In the genomic region with DNA sequence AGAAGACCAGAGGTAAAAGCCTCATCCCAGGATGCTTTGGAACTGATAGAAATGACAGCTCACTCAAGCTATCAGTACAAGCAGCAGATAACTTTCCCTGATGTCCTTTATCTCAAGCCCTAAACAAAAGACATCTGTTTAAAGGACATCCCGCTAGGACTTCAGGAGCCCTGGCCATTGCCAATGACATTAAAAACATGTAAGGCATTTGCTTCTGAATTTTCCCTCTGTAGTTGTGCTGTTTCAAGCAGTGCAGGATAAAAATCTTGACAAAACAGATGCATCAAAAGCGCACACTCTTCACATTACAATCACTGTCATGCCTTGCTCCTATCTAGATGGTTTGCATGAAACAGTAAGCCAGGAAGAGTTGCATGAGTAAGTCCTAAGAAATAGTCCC, we compare ENCODE assay signal across 1 cellular context.
TF ChIP-seq lines count a peak whose summit lies in the region.

No MANE protein-coding gene starts in this region.

TF ChIP-seq in SK-N-SH treated with all-trans-retinoic acid at 6 μM for 48 hours, 23 proteins besides CTCF, POLR2A, EP300 and RAD21:
- TF ChIP-seq OSR1 (CRISPR knock-in tag; IDR thresholded peaks at IDR 0.05) (no peak), ZFP30 (CRISPR knock-in tag; IDR thresholded peaks at IDR 0.05) (no peak), ZNF70 (CRISPR knock-in tag; IDR thresholded peaks at IDR 0.05) (no peak), GLIS3 (CRISPR knock-in tag; IDR thresholded peaks at IDR 0.05) (no peak), TSHZ2 (CRISPR knock-in tag; IDR thresholded peaks at IDR 0.05) (0 out of 2 replicates have a peak, but pooled peaks have one; percentile 58), ZNF565 (CRISPR knock-in tag; conservative IDR thresholded peaks at IDR 0.05; ENCODE audit: low read depth) (no peak), SNAI2 (CRISPR knock-in tag; IDR thresholded peaks at IDR 0.05) (no peak), ISL1 (CRISPR knock-in tag; IDR thresholded peaks at IDR 0.05) (peak; percentile 34; the same call in 1 of the 2 replicates), ZC3H10 (CRISPR knock-in tag; IDR thresholded peaks at IDR 0.05) (no peak), ZNF8 (CRISPR knock-in tag; IDR thresholded peaks at IDR 0.05) (0 out of 2 replicates have a peak, but pooled peaks have one; percentile 4), RARB (CRISPR knock-in tag; IDR thresholded peaks at IDR 0.05) (no peak), PPARA (CRISPR knock-in tag; IDR thresholded peaks at IDR 0.05; ENCODE audit: borderline replicate concordance) (no peak), ARNTL (CRISPR knock-in tag; IDR thresholded peaks at IDR 0.05; ENCODE audit: borderline replicate concordance, low read depth) (no peak), ZFP3 (CRISPR knock-in tag; IDR thresholded peaks at IDR 0.05) (no peak), ESRRG (CRISPR knock-in tag; IDR thresholded peaks at IDR 0.05) (peak; percentile 65; the same call in 1 of the 2 replicates), TOX (CRISPR knock-in tag; IDR thresholded peaks at IDR 0.05; ENCODE audit: borderline replicate concordance) (no peak), CSDC2 (CRISPR knock-in tag; IDR thresholded peaks at IDR 0.05) (no peak), BACH2 (CRISPR knock-in tag; IDR thresholded peaks at IDR 0.05; ENCODE audit: borderline replicate concordance) (no peak), CSRNP3 (CRISPR knock-in tag; IDR thresholded peaks at IDR 0.05) (no peak), TCF4 (CRISPR knock-in tag; IDR thresholded peaks at IDR 0.05; ENCODE audit: borderline replicate concordance) (peak; percentile 71)
- TF ChIP-seq, protein P1, sequence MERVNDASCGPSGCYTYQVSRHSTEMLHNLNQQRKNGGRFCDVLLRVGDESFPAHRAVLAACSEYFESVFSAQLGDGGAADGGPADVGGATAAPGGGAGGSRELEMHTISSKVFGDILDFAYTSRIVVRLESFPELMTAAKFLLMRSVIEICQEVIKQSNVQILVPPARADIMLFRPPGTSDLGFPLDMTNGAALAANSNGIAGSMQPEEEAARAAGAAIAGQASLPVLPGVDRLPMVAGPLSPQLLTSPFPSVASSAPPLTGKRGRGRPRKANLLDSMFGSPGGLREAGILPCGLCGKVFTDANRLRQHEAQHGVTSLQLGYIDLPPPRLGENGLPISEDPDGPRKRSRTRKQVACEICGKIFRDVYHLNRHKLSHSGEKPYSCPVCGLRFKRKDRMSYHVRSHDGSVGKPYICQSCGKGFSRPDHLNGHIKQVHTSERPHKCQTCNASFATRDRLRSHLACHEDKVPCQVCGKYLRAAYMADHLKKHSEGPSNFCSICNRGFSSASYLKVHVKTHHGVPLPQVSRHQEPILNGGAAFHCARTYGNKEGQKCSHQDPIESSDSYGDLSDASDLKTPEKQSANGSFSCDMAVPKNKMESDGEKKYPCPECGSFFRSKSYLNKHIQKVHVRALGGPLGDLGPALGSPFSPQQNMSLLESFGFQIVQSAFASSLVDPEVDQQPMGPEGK (CRISPR knock-in tag; IDR thresholded peaks at IDR 0.05; ENCODE audit: borderline replicate concordance) = no peak
- TF ChIP-seq, protein P2, sequence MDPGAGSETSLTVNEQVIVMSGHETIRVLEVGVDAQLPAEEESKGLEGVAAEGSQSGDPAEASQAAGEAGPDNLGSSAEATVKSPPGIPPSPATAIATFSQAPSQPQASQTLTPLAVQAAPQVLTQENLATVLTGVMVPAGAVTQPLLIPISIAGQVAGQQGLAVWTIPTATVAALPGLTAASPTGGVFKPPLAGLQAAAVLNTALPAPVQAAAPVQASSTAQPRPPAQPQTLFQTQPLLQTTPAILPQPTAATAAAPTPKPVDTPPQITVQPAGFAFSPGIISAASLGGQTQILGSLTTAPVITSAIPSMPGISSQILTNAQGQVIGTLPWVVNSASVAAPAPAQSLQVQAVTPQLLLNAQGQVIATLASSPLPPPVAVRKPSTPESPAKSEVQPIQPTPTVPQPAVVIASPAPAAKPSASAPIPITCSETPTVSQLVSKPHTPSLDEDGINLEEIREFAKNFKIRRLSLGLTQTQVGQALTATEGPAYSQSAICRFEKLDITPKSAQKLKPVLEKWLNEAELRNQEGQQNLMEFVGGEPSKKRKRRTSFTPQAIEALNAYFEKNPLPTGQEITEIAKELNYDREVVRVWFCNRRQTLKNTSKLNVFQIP (CRISPR knock-in tag; IDR thresholded peaks at IDR 0.05; ENCODE audit: borderline replicate concordance, low read depth) = peak; percentile 17; the same call in 1 of the 2 replicates
- TF ChIP-seq, protein P3, sequence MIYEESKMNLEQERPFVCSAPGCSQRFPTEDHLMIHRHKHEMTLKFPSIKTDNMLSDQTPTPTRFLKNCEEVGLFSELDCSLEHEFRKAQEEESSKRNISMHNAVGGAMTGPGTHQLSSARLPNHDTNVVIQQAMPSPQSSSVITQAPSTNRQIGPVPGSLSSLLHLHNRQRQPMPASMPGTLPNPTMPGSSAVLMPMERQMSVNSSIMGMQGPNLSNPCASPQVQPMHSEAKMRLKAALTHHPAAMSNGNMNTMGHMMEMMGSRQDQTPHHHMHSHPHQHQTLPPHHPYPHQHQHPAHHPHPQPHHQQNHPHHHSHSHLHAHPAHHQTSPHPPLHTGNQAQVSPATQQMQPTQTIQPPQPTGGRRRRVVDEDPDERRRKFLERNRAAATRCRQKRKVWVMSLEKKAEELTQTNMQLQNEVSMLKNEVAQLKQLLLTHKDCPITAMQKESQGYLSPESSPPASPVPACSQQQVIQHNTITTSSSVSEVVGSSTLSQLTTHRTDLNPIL (CRISPR knock-in tag; IDR thresholded peaks at IDR 0.05; ENCODE audit: low read depth) = no peak
